Comparison of ENCODE assay signal across 18 cellular contexts in genomic region chrX:73758253-73758652, GRCh38.
DNase-seq lines count a peak whose midpoint lies in the region; ATAC-seq lines count a peak whose summit lies in the region.
"Had no signal": no experiment of that assay in that cellular context is flagged by ENCODE, and none has a peak within 500 bp of the region (broad histone marks: within the 10 kb centered on the region; RNA-seq: fewer than 3 reads in every experiment).

No MANE protein-coding gene starts in this region.

- 0 out of 2 replicates have a peak overlapping the region, but pooled peaks have one; percentile 12 for H3K27ac ChIP-seq in Karpas-422 (ENCODE audit: low read length)
- H3K27ac ChIP-seq: psoas muscle, SK-N-MC, skin epidermis, upper lobe of left lung had no signal

- no peaks in the 10 kb centered on the region; the same call in 1 of the 2 replicates for H3K9me2 ChIP-seq in Karpas-422 (replicated peaks; ENCODE audit: insufficient read depth, low read length)

- H3K9ac ChIP-seq in Karpas-422 (ENCODE audit: low read length) = no peak overlapping the region

- H2AFZ ChIP-seq in Karpas-422 (ENCODE audit: low read length) = peak overlapping the region; percentile 57

- H3K4me2 ChIP-seq in Karpas-422 (ENCODE audit: low read depth, low read length, poor library complexity, severe bottlenecking) = no peak overlapping the region

- no peaks in the 10 kb centered on the region for H3K9me3 ChIP-seq in Karpas-422 (ENCODE audit: low read length)
- H3K9me3 ChIP-seq: psoas muscle, upper lobe of left lung had no signal

- peaks cover 18% of the 10 kb centered on the region for H3K4me1 ChIP-seq in Karpas-422 (ENCODE audit: low read length)
- H3K4me1 ChIP-seq: psoas muscle, upper lobe of left lung had no signal

- no peaks in the 10 kb centered on the region for H3K36me3 ChIP-seq in Karpas-422 (ENCODE audit: insufficient read depth, low read length)
- H3K36me3 ChIP-seq: upper lobe of left lung had no signal

- no peaks in the 10 kb centered on the region for H3K79me2 ChIP-seq in Karpas-422 (ENCODE audit: low read length)

- peak; percentile 92 for ATAC-seq in GM18520 (IDR thresholded peaks at IDR 0.05; ENCODE audit: unreplicated experiment)
- ATAC-seq in GM21360 (IDR thresholded peaks at IDR 0.05; ENCODE audit: unreplicated experiment) = peak; percentile 68
- ATAC-seq in HG02981 (IDR thresholded peaks at IDR 0.05; ENCODE audit: unreplicated experiment) = peak; percentile 74
- ATAC-seq: left ventricle myocardium superior, psoas muscle had no signal

- no peaks in the 10 kb centered on the region for H3K27me3 ChIP-seq in Karpas-422 (ENCODE audit: low read length)
- H3K27me3 ChIP-seq: upper lobe of left lung had no signal

- DNase-seq in Karpas-422 (no peak), NCI-H1694 (lab: John Stamatoyannopoulos, UW) (no peak), hippocampal formation (lab: John Stamatoyannopoulos, UW) (no peak), NCI-H526 (lab: John Stamatoyannopoulos, UW) (no peak), NCI-H226 (no peak)
- DNase-seq: activated CD8-positive, alpha-beta memory T cell treated with anti-CD3 and anti-CD28 coated beads for 24 hours; activated naive CD8-positive, alpha-beta T cell treated with anti-CD3 and anti-CD28 coated beads, Interleukin-2, amount 10 ng/mL, durations not matched to agents 7 days and 5 days; left ventricle myocardium superior; NCI-H187 treated with DMSO at 0.1 percent for 48 hours; NK-92 treated with Interleukin-12 subunit alpha and Interleukin-12 subunit beta, amount 100 ng/mL, for 24 hours; psoas muscle; stimulated activated CD4-positive, alpha-beta T cell treated with anti-CD3 and anti-CD28 coated beads, Interleukin-2, amount 100 ng/mL, for 48 hours; upper lobe of left lung had no signal

- H3K4me3 ChIP-seq in Karpas-422 (ENCODE audit: low read length) = no peak overlapping the region
- H3K4me3 ChIP-seq: psoas muscle, SK-N-MC, skin epidermis, upper lobe of left lung had no signal

- H4K20me1 ChIP-seq in Karpas-422 (ENCODE audit: insufficient read depth, low read depth, low read length) = no peaks in the 10 kb centered on the region
